ENCODE assay signal across 19 cellular contexts in the genomic region with DNA sequence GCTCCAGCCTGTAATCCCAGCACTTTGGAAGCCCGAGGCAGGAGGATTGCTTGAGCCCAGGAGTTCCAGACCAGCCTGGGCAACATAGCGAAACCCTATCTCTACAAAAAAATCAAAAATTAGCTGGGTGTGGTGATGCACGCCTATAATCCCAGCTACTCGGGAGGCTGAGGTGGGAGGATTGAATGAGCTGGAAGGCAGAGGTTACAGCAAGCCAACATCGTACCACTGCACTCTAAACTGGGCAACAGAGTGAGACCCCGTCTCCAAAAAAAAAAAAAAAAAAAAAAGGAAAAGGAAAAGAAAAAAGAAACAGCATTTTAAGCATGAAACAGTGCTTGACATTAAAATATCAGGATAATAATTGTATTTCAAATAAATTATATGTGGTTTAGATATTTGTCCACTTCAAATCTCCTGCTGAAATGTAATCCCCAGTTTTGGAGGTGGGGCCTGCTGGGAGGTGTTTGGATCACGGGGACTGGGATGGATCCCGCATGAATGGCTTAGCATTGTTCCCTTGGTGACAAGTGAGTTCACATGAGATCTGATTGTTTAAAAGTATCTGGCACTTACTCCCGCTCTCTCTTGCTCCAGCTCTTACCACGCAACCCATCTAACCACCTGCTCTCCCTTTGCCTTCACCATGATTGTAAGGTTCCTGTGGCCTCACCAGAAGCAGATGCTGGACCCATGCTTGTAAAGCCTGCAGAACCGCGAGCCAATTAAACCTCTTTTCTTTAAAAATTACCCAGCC.
"Had no signal": no experiment of that assay in that cellular context is flagged by ENCODE, and none has a peak within 500 bp of the region (broad histone marks: within the 10 kb centered on the region; RNA-seq: fewer than 3 reads in every experiment).

No MANE protein-coding gene starts in this region.

- H3K27ac Mint-ChIP-seq: activated CD4-positive, alpha-beta T cell treated with anti-CD3 and anti-CD28 coated beads, Interleukin-2, amount 10 ng/mL, durations not matched to agents 24 days and 14 days; activated naive CD8-positive, alpha-beta T cell treated with anti-CD3 and anti-CD28 coated beads for 36 hours; naive thymus-derived CD8-positive, alpha-beta T cell; stimulated activated naive CD8-positive, alpha-beta T cell treated with anti-CD3 and anti-CD28 coated beads, Interleukin-15, Interleukin-2, amounts not matched to agents 100 ng/mL and 50 ng/mL, for 24 hours had no signal

- ATAC-seq: left colon; mucosa of descending colon; naive thymus-derived CD8-positive, alpha-beta T cell; psoas muscle; right lobe of liver had no signal

- H3K27ac ChIP-seq: brain microvascular endothelial cell, coronary artery, psoas muscle, right lobe of liver, testis had no signal

- H3K27me3 ChIP-seq: brain microvascular endothelial cell, right lobe of liver, testis had no signal

- DNase-seq: activated CD4-positive, alpha-beta T cell treated with anti-CD3 and anti-CD28 coated beads, Interleukin-2, amount 10 ng/mL, durations not matched to agents 24 days and 14 days; activated CD4-positive, CD25-positive, alpha-beta regulatory T cell; activated CD8-positive, alpha-beta memory T cell treated with anti-CD3 and anti-CD28 coated beads, Interleukin-2, amount 50 U/mL, for 48 hours; activated naive CD8-positive, alpha-beta T cell treated with anti-CD3 and anti-CD28 coated beads for 36 hours; brain microvascular endothelial cell; effector CD4-positive, alpha-beta T cell; foreskin fibroblast; glutamatergic neuron; left colon; mucosa of descending colon; naive thymus-derived CD8-positive, alpha-beta T cell; psoas muscle; right lobe of liver; testis had no signal

- H3K9me3 ChIP-seq: mucosa of descending colon, psoas muscle, right lobe of liver, testis had no signal

- H3K9me3 Mint-ChIP-seq: activated CD4-positive, alpha-beta T cell treated with anti-CD3 and anti-CD28 coated beads, Interleukin-2, amount 10 ng/mL, durations not matched to agents 24 days and 14 days; activated naive CD8-positive, alpha-beta T cell treated with anti-CD3 and anti-CD28 coated beads for 36 hours; central memory CD8-positive, alpha-beta T cell; naive thymus-derived CD8-positive, alpha-beta T cell; stimulated activated naive CD8-positive, alpha-beta T cell treated with anti-CD3 and anti-CD28 coated beads, Interleukin-15, Interleukin-2, amounts not matched to agents 100 ng/mL and 50 ng/mL, for 24 hours had no signal

- H3K4me3 ChIP-seq: coronary artery, lung, mucosa of descending colon, psoas muscle, right lobe of liver, smooth muscle cell, testis had no signal

- H3K36me3 ChIP-seq: brain microvascular endothelial cell, right lobe of liver had no signal

- H3K4me2 ChIP-seq: smooth muscle cell had no signal

- H3K4me3 Mint-ChIP-seq: activated CD4-positive, alpha-beta T cell treated with anti-CD3 and anti-CD28 coated beads, Interleukin-2, amount 10 ng/mL, durations not matched to agents 24 days and 14 days; activated naive CD8-positive, alpha-beta T cell treated with anti-CD3 and anti-CD28 coated beads for 36 hours; central memory CD8-positive, alpha-beta T cell; naive thymus-derived CD8-positive, alpha-beta T cell; stimulated activated naive CD8-positive, alpha-beta T cell treated with anti-CD3 and anti-CD28 coated beads, Interleukin-15, Interleukin-2, amounts not matched to agents 100 ng/mL and 50 ng/mL, for 24 hours had no signal

- H3K27me3 Mint-ChIP-seq: activated CD4-positive, alpha-beta T cell treated with anti-CD3 and anti-CD28 coated beads, Interleukin-2, amount 10 ng/mL, durations not matched to agents 24 days and 14 days; activated naive CD8-positive, alpha-beta T cell treated with anti-CD3 and anti-CD28 coated beads for 36 hours; central memory CD8-positive, alpha-beta T cell; naive thymus-derived CD8-positive, alpha-beta T cell; stimulated activated naive CD8-positive, alpha-beta T cell treated with anti-CD3 and anti-CD28 coated beads, Interleukin-15, Interleukin-2, amounts not matched to agents 100 ng/mL and 50 ng/mL, for 24 hours had no signal

- H3K4me1 ChIP-seq: testis had no signal
